In the genomic region with DNA sequence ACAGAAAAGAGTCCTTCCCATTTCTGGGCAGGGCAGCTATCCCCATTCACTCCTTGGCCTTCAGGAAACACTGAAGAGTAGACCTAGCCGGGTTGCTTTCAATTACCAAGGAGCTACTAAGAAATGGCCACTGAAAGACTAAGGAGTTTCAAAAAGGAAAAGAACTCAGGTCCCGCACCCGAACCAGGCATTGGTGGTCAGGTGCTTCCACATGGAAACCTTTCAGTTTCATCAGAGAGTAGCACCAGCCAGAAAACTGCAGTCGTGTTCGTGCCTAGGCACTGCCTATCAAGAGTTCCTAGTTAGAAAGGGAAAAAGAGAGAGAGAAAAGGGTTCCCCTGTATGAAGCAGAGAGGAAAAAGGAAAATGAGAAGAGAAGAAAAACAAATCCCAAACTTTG, we compare ENCODE assay signal across 34 cellular contexts.
"Had no signal": no experiment of that assay in that cellular context is flagged by ENCODE, and none has a peak within 500 bp of the region (broad histone marks: within the 10 kb centered on the region; RNA-seq: fewer than 3 reads in every experiment).

No MANE protein-coding gene starts in this region.

- H3K9ac ChIP-seq: KMS-11 had no signal

- H3K4me3 ChIP-seq: MG63 had no signal

- H3K27ac ChIP-seq: KMS-11 had no signal

- DNase-seq: Karpas-422, Kasumi-1, KG1, MG63, MV-4-11, NCI-H1048, NCI-H1092, NCI-H1092 treated with DMSO at 0.1 percent for 48 hours, NCI-H1105, NCI-H1105 treated with DMSO at 0.1 percent for 48 hours, NCI-H1417, NCI-H1417 treated with DMSO at 0.1 percent for 48 hours, NCI-H1436, NCI-H1436 treated with DMSO at 0.1 percent for 48 hours, NCI-H146, NCI-H1694, NCI-H1694 treated with DMSO at 0.1 percent for 48 hours, NCI-H187, NCI-H187 treated with DMSO at 0.1 percent for 48 hours, NCI-H1930, NCI-H2029, NCI-H2029 treated with DMSO at 0.1 percent for 48 hours, NCI-H2081, NCI-H2081 treated with DMSO at 0.1 percent for 48 hours, NCI-H2107, NCI-H2171, NCI-H2171 treated with DMSO at 0.1 percent for 48 hours, NCI-H2227 treated with DMSO at 0.1 percent for 48 hours, NCI-H226, NCI-H345, NCI-H446, NCI-H446 treated with DMSO at 0.1 percent for 48 hours, NCI-H510A had no signal

- H3K4me2 ChIP-seq: KMS-11 had no signal

- H3K27me3 ChIP-seq: MG63 had no signal

- H3K36me3 ChIP-seq: MG63 had no signal

- H3K9me3 ChIP-seq: MG63 had no signal
